In the genomic region with DNA sequence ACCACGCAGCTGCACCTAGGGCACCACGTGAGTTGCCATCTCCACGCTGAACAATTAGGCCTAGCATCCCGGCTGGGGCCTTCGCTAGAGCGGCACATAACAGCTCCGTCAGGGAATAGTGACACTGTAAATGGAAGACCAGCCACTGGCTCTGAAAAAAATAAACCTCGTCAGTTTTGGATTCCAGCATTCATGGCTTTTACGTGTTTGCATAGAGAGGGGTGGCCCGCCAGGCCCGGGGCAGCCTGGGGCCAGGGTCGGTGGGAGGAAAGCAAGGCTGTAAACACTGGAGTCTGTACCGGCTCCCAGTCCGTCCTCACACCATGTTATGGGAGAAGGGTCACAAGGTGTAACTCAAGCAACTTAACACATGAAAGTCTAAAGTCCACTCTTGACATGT, we compare ENCODE assay signal across 24 cellular contexts. TPM values are rescaled to one million over a fixed set of nuclear protein-coding genes. Genes with fewer than 3 reads are reported as not detected.
"Had no signal": no experiment of that assay in that cellular context is flagged by ENCODE, and none has a peak within 500 bp of the region (broad histone marks: within the 10 kb centered on the region; RNA-seq: fewer than 3 reads in every experiment).

No MANE protein-coding gene starts in this region.

- DNase-seq: activated CD4-positive, alpha-beta memory T cell treated with anti-CD3 and anti-CD28 coated beads for 36 hours; activated CD4-positive, alpha-beta T cell treated with anti-CD3 and anti-CD28 coated beads, Interleukin-2, amount 10 ng/mL, durations not matched to agents 7 days and 5 days; activated CD4-positive, CD25-positive, alpha-beta regulatory T cell; activated gamma-delta T cell; activated naive CD4-positive, alpha-beta T cell treated with anti-CD3 and anti-CD28 coated beads for 36 hours; activated T-cell treated with anti-CD3 and anti-CD28 coated beads, Interleukin-2, amount 50 U/mL, for 4 hours; amygdala; Karpas-422; MM.1S; NCI-H1105 treated with DMSO at 0.1 percent for 48 hours; NCI-H1436 treated with DMSO at 0.1 percent for 48 hours; NCI-H187; NCI-H2081; NCI-H524; SHP77; SW 1271 had no signal

- ATAC-seq: activated T-cell treated with anti-CD3 and anti-CD28 coated beads, Interleukin-2, amount 50 U/mL, for 4 hours; activated T-helper 17 cell treated with anti-CD3 and anti-CD28 coated beads, Interleukin-2, amount 50 U/mL, for 72 hours; K562; PC-3; SK-N-SH treated with all-trans-retinoic acid at 6 μM for 48 hours had no signal

- H3K4me3 Mint-ChIP-seq: activated CD4-positive, alpha-beta memory T cell treated with anti-CD3 and anti-CD28 coated beads for 36 hours; activated CD4-positive, alpha-beta T cell treated with anti-CD3 and anti-CD28 coated beads, Interleukin-2, amount 10 ng/mL, durations not matched to agents 7 days and 5 days; activated naive CD4-positive, alpha-beta T cell treated with anti-CD3 and anti-CD28 coated beads for 36 hours; activated naive CD8-positive, alpha-beta T cell; activated T-cell treated with anti-CD3 and anti-CD28 coated beads, Interleukin-2, amount 50 U/mL, for 4 hours; activated T-helper 17 cell treated with anti-CD3 and anti-CD28 coated beads, Interleukin-2, amount 50 U/mL, for 72 hours; brain; central memory CD8-positive, alpha-beta T cell had no signal

- H3K27ac Mint-ChIP-seq: activated CD4-positive, alpha-beta memory T cell treated with anti-CD3 and anti-CD28 coated beads for 36 hours; activated CD4-positive, alpha-beta T cell treated with anti-CD3 and anti-CD28 coated beads, Interleukin-2, amount 10 ng/mL, durations not matched to agents 7 days and 5 days; activated naive CD4-positive, alpha-beta T cell treated with anti-CD3 and anti-CD28 coated beads for 36 hours; activated naive CD8-positive, alpha-beta T cell; activated T-helper 17 cell treated with anti-CD3 and anti-CD28 coated beads, Interleukin-2, amount 50 U/mL, for 72 hours; brain had no signal

- H3K27me3 Mint-ChIP-seq: activated CD4-positive, alpha-beta memory T cell treated with anti-CD3 and anti-CD28 coated beads for 36 hours; activated CD4-positive, alpha-beta T cell treated with anti-CD3 and anti-CD28 coated beads, Interleukin-2, amount 10 ng/mL, durations not matched to agents 7 days and 5 days; activated naive CD8-positive, alpha-beta T cell; activated T-helper 17 cell treated with anti-CD3 and anti-CD28 coated beads, Interleukin-2, amount 50 U/mL, for 72 hours; central memory CD8-positive, alpha-beta T cell had no signal

- H3K9me3 Mint-ChIP-seq: activated CD4-positive, alpha-beta memory T cell treated with anti-CD3 and anti-CD28 coated beads for 36 hours; activated CD4-positive, alpha-beta T cell treated with anti-CD3 and anti-CD28 coated beads, Interleukin-2, amount 10 ng/mL, durations not matched to agents 7 days and 5 days; activated naive CD4-positive, alpha-beta T cell treated with anti-CD3 and anti-CD28 coated beads for 36 hours; activated T-cell treated with anti-CD3 and anti-CD28 coated beads, Interleukin-2, amount 50 U/mL, for 4 hours; activated T-helper 17 cell treated with anti-CD3 and anti-CD28 coated beads, Interleukin-2, amount 50 U/mL, for 72 hours; brain; central memory CD8-positive, alpha-beta T cell had no signal

RNA-seq across cellular contexts. Expression of gene CCNI2, which starts 11.2 kb away (rescaled TPM):
- total RNA-seq: PC-3, SJSA1 had no signal

RNA-seq across cellular contexts. Expression of gene SOWAHA, which starts 54.7 kb away (rescaled TPM):
- total RNA-seq: activated CD4-positive, alpha-beta memory T cell treated with anti-CD3 and anti-CD28 coated beads for 36 hours; activated CD4-positive, alpha-beta T cell treated with anti-CD3 and anti-CD28 coated beads, Interleukin-2, amount 10 ng/mL, durations not matched to agents 7 days and 5 days; activated naive CD4-positive, alpha-beta T cell treated with anti-CD3 and anti-CD28 coated beads for 36 hours; activated T-helper 17 cell treated with anti-CD3 and anti-CD28 coated beads, Interleukin-2, amount 50 U/mL, for 72 hours; K562; SJSA1 had no signal
